In genomic region chr1:61083799-61084385, GRCh38 we compare ENCODE assay signal across 8 cellular contexts. TPM values are rescaled to one million over a fixed set of nuclear protein-coding genes. Genes with fewer than 3 reads are reported as not detected.
DNase-seq lines count a peak whose midpoint lies in the region; ATAC-seq and TF ChIP-seq lines count a peak whose summit lies in the region.

No MANE protein-coding gene starts in this region.

- H3K27ac ChIP-seq in C4-2B (peak overlapping the region; percentile 98), OCI-LY1 (ENCODE audit: low read depth, low read length, poor library complexity, severe bottlenecking) (peak overlapping the region; percentile 15)

- ATAC-seq in GM18873 (IDR thresholded peaks at IDR 0.05; ENCODE audit: low FRiP score, unreplicated experiment), result no peak

- peak overlapping the region; percentile 87 for H3K27ac Mint-ChIP-seq in endothelial cell (ENCODE audit: unreplicated experiment)
- no peak overlapping the region for H3K27ac Mint-ChIP-seq in neural crest cell (ENCODE audit: unreplicated experiment)

- H3K9me2 ChIP-seq in OCI-LY1 (ENCODE audit: low read depth, low read length), result no peaks in the 10 kb centered on the region

- peak overlapping the region; percentile 70 for H3K4me2 ChIP-seq in OCI-LY1 (ENCODE audit: low read length)

- H3K27me3 Mint-ChIP-seq in endothelial cell (ENCODE audit: unreplicated experiment) (peaks cover 14% of the 10 kb centered on the region), neural crest cell (ENCODE audit: low read depth) (peaks cover 88% of the 10 kb centered on the region)

- H3K9ac ChIP-seq in OCI-LY1 (ENCODE audit: low read length), result peak overlapping the region; percentile 89

- H3K4me3 Mint-ChIP-seq in endothelial cell (ENCODE audit: unreplicated experiment) (peak overlapping the region; percentile 98), neural crest cell (peak overlapping the region; percentile 93)

- H3K9me3 Mint-ChIP-seq in endothelial cell (ENCODE audit: unreplicated experiment) (no peaks in the 10 kb centered on the region), neural crest cell (no peaks in the 10 kb centered on the region)

- peaks cover 62% of the 10 kb centered on the region for H3K4me1 ChIP-seq in OCI-LY1 (ENCODE audit: insufficient read depth, low read length, severe bottlenecking)

- H3K36me3 Mint-ChIP-seq in endothelial cell (ENCODE audit: low read depth, unreplicated experiment), result peaks cover 8% of the 10 kb centered on the region
- no peaks in the 10 kb centered on the region for H3K36me3 Mint-ChIP-seq in neural crest cell (ENCODE audit: low read depth)

- peaks cover 14% of the 10 kb centered on the region for H3K36me3 ChIP-seq in OCI-LY1 (ENCODE audit: insufficient read depth, low read length)

- no peak for TF ChIP-seq CTCF in C4-2B (conservative IDR thresholded peaks at IDR 0.05)
- no peak for TF ChIP-seq CTCF in OCI-LY1 (IDR thresholded peaks at IDR 0.05; ENCODE audit: low read length)
- TF ChIP-seq CTCF in endothelial cell (IDR thresholded peaks at IDR 0.05; ENCODE audit: unreplicated experiment), result no peak
- TF ChIP-seq CTCF in neural crest cell (conservative IDR thresholded peaks at IDR 0.05), result no peak

- peaks cover 5% of the 10 kb centered on the region; the same call in 1 of the 2 replicates for H3F3A ChIP-seq in OCI-LY1 (ENCODE audit: insufficient read depth, low read length)

- peaks cover 44% of the 10 kb centered on the region for H3K79me2 ChIP-seq in OCI-LY1 (ENCODE audit: insufficient read depth, low read length)

- H3K9me3 ChIP-seq in OCI-LY1 (ENCODE audit: low read length), result no peaks in the 10 kb centered on the region

- H3K4me3 ChIP-seq in OCI-LY1 (ENCODE audit: low read depth, low read length, poor library complexity, severe bottlenecking), result peak overlapping the region; percentile 97

- no peaks in the 10 kb centered on the region for H4K20me1 ChIP-seq in OCI-LY1 (ENCODE audit: insufficient read depth, low read length)

- H3K27me3 ChIP-seq in OCI-LY1 (ENCODE audit: insufficient read depth, low read length), result no peaks in the 10 kb centered on the region

- H2AFZ ChIP-seq in OCI-LY1 (ENCODE audit: low read length), result no peak overlapping the region

- no peak for DNase-seq in endothelial cell (ENCODE audit: low spot score)
- DNase-seq in neural crest cell (ENCODE audit: low read depth, low spot score), result no peak
- no peak for DNase-seq in NCI-H748 (lab: John Stamatoyannopoulos, UW; ENCODE audit: unreplicated experiment)
- DNase-seq in KG1 (lab: John Stamatoyannopoulos, UW), result no peak
- no peak for DNase-seq in stimulated activated CD4-positive, alpha-beta T cell treated with anti-CD3 and anti-CD28 coated beads, Interleukin-4, amount 100 ng/mL, for 4 hours

- peaks cover 32% of the 10 kb centered on the region for H3K4me1 Mint-ChIP-seq in endothelial cell (ENCODE audit: unreplicated experiment)
- peaks cover 33% of the 10 kb centered on the region for H3K4me1 Mint-ChIP-seq in neural crest cell

RNA-seq across cellular contexts. Expression of gene NFIA, which starts 1.5 kb away (rescaled TPM):
- 16.2 TPM for total RNA-seq in endothelial cell (ENCODE audit: unreplicated experiment)
- 2.2 and 3.4 TPM in 2 replicates for total RNA-seq in neural crest cell
